26 cellular contexts compared by ENCODE assay signal in genomic region chr9:76787677-76788076, GRCh38. TPM values are rescaled to one million over a fixed set of nuclear protein-coding genes. Genes with fewer than 3 reads are reported as not detected.
DNase-seq lines count a peak whose midpoint lies in the region; ATAC-seq and TF ChIP-seq lines count a peak whose summit lies in the region.
"Had no signal": no experiment of that assay in that cellular context is flagged by ENCODE, and none has a peak within 500 bp of the region (broad histone marks: within the 10 kb centered on the region; RNA-seq: fewer than 3 reads in every experiment).

No MANE protein-coding gene starts in this region.

- no peaks in the 10 kb centered on the region for H3K36me3 Mint-ChIP-seq in T-helper 17 cell (ENCODE audit: low read depth)
- no peaks in the 10 kb centered on the region for H3K36me3 Mint-ChIP-seq in endothelial cell (ENCODE audit: low read depth, unreplicated experiment)
- H3K36me3 Mint-ChIP-seq: CD8-positive, alpha-beta T cell had no signal

- H3K9me3 Mint-ChIP-seq in endothelial cell (ENCODE audit: unreplicated experiment) = no peaks in the 10 kb centered on the region
- H3K9me3 Mint-ChIP-seq: CD8-positive, alpha-beta T cell had no signal

- no peaks in the 10 kb centered on the region for H3K27me3 ChIP-seq in upper lobe of right lung
- H3K27me3 ChIP-seq: SJSA1 had no signal

- DNase-seq in Daoy (ENCODE audit: low read depth) = peak; percentile 23
- DNase-seq in Kasumi-1 (lab: John Stamatoyannopoulos, UW) = peak; percentile 71 to 72
- no peak for DNase-seq in T-helper 17 cell
- no peak for DNase-seq in upper lobe of right lung
- DNase-seq in endothelial cell (ENCODE audit: low spot score) = no peak
- no peak for DNase-seq in NCI-H526 treated with DMSO at 0.1 percent for 48 hours (lab: John Stamatoyannopoulos, UW)
- DNase-seq: C1 segment of cervical spinal cord; CD8-positive, alpha-beta T cell; DMS53; EL; GF-D8; GM23248; NCI-H1105; NCI-H146; NCI-H2029; NCI-H226; NCI-H524; NCI-H82 had no signal

- TF ChIP-seq CTCF in upper lobe of right lung (IDR thresholded peaks at IDR 0.05) (no peak), endothelial cell (IDR thresholded peaks at IDR 0.05; ENCODE audit: unreplicated experiment) (no peak)

- no peaks in the 10 kb centered on the region for H3K4me1 Mint-ChIP-seq in T-helper 17 cell
- H3K4me1 Mint-ChIP-seq in endothelial cell (ENCODE audit: unreplicated experiment) = no peaks in the 10 kb centered on the region

- H3K9me3 ChIP-seq in T-helper 17 cell (ENCODE audit: control insufficient read depth, low read length, poor library complexity, severe bottlenecking) = no peaks in the 10 kb centered on the region
- no peaks in the 10 kb centered on the region for H3K9me3 ChIP-seq in upper lobe of right lung
- H3K9me3 ChIP-seq: HAP-1, SJSA1 had no signal

- no peak for ATAC-seq in T-helper 17 cell
- peak; percentile 39 for ATAC-seq in upper lobe of right lung
- no peak for ATAC-seq in GM18909 (IDR thresholded peaks at IDR 0.05; ENCODE audit: poor library complexity, unreplicated experiment)
- ATAC-seq: CD8-positive, alpha-beta T cell; Right ventricle myocardium inferior had no signal

- H3K36me3 ChIP-seq in upper lobe of right lung = no peaks in the 10 kb centered on the region
- H3K36me3 ChIP-seq: HAP-1, SJSA1 had no signal

- intact Hi-C loops in upper lobe of right lung (cut with DNase I) = no loop called here

- peak overlapping the region; percentile 2 for H3K4me3 Mint-ChIP-seq in T-helper 17 cell
- H3K4me3 Mint-ChIP-seq in endothelial cell (ENCODE audit: unreplicated experiment) = no peak overlapping the region
- H3K4me3 Mint-ChIP-seq: CD8-positive, alpha-beta T cell had no signal

- H3K4me1 ChIP-seq in upper lobe of right lung = no peaks in the 10 kb centered on the region
- H3K4me1 ChIP-seq: HAP-1, SJSA1 had no signal

- peaks cover 37% of the 10 kb centered on the region for H3K27me3 Mint-ChIP-seq in T-helper 17 cell
- H3K27me3 Mint-ChIP-seq in endothelial cell (ENCODE audit: unreplicated experiment) = no peaks in the 10 kb centered on the region

- no peak overlapping the region for H3K27ac Mint-ChIP-seq in T-helper 17 cell
- H3K27ac Mint-ChIP-seq in endothelial cell (ENCODE audit: unreplicated experiment) = no peak overlapping the region
- H3K27ac Mint-ChIP-seq: CD8-positive, alpha-beta T cell had no signal

- H3K27ac ChIP-seq in upper lobe of right lung = no peak overlapping the region
- H3K27ac ChIP-seq: GM23248, SJSA1 had no signal

- no peak overlapping the region for H3K4me3 ChIP-seq in upper lobe of right lung
- H3K4me3 ChIP-seq: GM23248, HAP-1, SJSA1 had no signal

RNA-seq across cellular contexts. Expression of gene PCA3, which starts 23.4 kb away (rescaled TPM):
- 0.06 TPM in 1 of 2 replicates, not detected in the other for total RNA-seq in Daoy (2014; rRNA removed; shearing (Covaris generic))
- total RNA-seq in T-helper 17 cell (not detected), upper lobe of right lung (not detected), endothelial cell (ENCODE audit: unreplicated experiment) (0.62 TPM)
- total RNA-seq: CD8-positive, alpha-beta T cell; GM23248; HT-29; M059J; OCI-LY7; Right ventricle myocardium inferior; SJSA1; T-helper 1 cell treated with Interleukin-12 subunit alpha and Interleukin-12 subunit beta and Interleukin-4 antibody, amounts not matched to agents 30 ng/mL and 1 ng/mL, for 36 hours had no signal

Comparison
In these comparisons a context has a peak if more than half of its experiments do, and no peak if none do; other contexts are left out.
1. DNase-seq: peak in Daoy (single experiment) and Kasumi-1 (2 of 2); none in T-helper 17 cell (0 of 3), upper lobe of right lung (single experiment), endothelial cell (single experiment) and NCI-H526 treated with DMSO at 0.1 percent for 48 hours (single experiment).